In genomic region chr2:164617466-164617865, GRCh38 we compare ENCODE assay signal across 1 cellular context.
TF ChIP-seq lines count a peak whose summit lies in the region.

No MANE protein-coding gene starts in this region.

TF ChIP-seq in GM23338, 12 proteins besides CTCF, POLR2A, EP300 and RAD21 (continued from another document):
- TF ChIP-seq ZNF462 (CRISPR knock-in tag; IDR thresholded peaks at IDR 0.05) (no peak), POLR2AphosphoS5 (IDR thresholded peaks at IDR 0.05; ENCODE audit: low read depth) (no peak), JUNB (IDR thresholded peaks at IDR 0.05; ENCODE audit: unreplicated experiment) (no peak), ETS1 (IDR thresholded peaks at IDR 0.05) (no peak), NANOG (IDR thresholded peaks at IDR 0.05; ENCODE audit: borderline replicate concordance) (no peak), ZNF331 (CRISPR knock-in tag; IDR thresholded peaks at IDR 0.05; ENCODE audit: low read depth) (no peak), EZH2phosphoT487 (IDR thresholded peaks at IDR 0.05; ENCODE audit: unreplicated experiment) (no peak), EZH2 (IDR thresholded peaks at IDR 0.05; ENCODE audit: low read depth, unreplicated experiment) (no peak)
